ENCODE assay signal across 8 cellular contexts in the genomic region with DNA sequence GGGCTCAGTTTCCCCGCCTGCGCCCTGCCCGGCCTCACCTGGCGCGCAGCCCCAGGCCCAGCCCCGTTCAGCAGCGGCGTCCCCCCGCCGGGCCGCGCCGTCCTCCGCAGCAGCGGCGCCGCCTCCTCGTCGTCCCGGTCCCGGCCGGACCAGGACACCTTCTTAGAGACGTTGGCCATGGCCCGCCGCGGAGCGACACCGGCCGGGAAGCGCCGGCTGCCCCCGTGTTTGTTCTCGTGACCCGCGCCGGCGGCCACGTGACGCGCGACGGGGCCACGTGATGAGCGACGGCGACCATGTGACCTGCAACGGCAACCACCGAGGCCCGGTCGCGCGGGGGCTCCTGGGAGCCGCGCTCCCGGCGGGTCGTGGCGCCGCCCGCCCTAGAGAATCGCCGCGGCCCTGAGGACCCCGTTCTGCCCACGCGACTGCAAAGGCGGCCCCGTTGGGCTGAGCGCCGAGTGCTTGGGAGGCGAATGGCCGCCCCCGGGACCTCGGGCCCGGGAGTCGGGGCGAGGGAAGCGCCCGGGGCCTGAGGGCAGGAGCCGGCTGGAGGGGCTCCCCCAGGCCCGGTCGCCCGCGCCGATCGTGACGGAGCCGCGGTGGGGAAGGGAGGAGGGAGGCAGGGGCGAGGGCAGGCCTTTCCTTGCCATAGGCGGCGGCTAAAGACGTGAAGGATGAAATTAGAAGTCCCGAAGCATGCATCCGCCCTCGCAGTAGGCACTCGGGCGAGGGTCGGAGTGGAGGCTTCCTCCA. TPM values are rescaled to one million over a fixed set of nuclear protein-coding genes. Genes with fewer than 3 reads are reported as not detected.
DNase-seq lines count a peak whose midpoint lies in the region; ATAC-seq and TF ChIP-seq lines count a peak whose summit lies in the region.

A gene with protein sequence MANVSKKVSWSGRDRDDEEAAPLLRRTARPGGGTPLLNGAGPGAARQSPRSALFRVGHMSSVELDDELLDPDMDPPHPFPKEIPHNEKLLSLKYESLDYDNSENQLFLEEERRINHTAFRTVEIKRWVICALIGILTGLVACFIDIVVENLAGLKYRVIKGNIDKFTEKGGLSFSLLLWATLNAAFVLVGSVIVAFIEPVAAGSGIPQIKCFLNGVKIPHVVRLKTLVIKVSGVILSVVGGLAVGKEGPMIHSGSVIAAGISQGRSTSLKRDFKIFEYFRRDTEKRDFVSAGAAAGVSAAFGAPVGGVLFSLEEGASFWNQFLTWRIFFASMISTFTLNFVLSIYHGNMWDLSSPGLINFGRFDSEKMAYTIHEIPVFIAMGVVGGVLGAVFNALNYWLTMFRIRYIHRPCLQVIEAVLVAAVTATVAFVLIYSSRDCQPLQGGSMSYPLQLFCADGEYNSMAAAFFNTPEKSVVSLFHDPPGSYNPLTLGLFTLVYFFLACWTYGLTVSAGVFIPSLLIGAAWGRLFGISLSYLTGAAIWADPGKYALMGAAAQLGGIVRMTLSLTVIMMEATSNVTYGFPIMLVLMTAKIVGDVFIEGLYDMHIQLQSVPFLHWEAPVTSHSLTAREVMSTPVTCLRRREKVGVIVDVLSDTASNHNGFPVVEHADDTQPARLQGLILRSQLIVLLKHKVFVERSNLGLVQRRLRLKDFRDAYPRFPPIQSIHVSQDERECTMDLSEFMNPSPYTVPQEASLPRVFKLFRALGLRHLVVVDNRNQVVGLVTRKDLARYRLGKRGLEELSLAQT (minus strand): TSS at position 233 of the 756 bp plus-strand sequence. CDS start 54 bp downstream, at position 179.

- intact Hi-C loops in A673 (cut with micrococcal nuclease; ENCODE audit: unreplicated experiment), result no loop called here

- CTCF ChIA-PET in A673 (lab: Charles Lee), result no interaction called here

- H3K36me3 ChIP-seq in A673 (ENCODE audit: insufficient read depth, low read length, poor library complexity, severe bottlenecking), result no peaks in the 10 kb centered on the region

- DNase-seq in A673 (ENCODE audit: low spot score), result peak; percentile 89
- DNase-seq in NCI-H2171 treated with DMSO at 0.1 percent for 48 hours (lab: John Stamatoyannopoulos, UW), result peak; percentile 77
- peak; percentile 78 for DNase-seq in activated CD4-positive, CD25-positive, alpha-beta regulatory T cell treated with anti-CD3 and anti-CD28 coated beads, Interleukin-2, amount 50 U/mL, for 16 hours (ENCODE audit: low read depth, low spot score)
- DNase-seq in caudate nucleus (lab: John Stamatoyannopoulos, UW), result peak in 60 of 61 donors; percentile 19 to 93 (median 82)
- peak; percentile 86 for DNase-seq in iris pigment epithelial cell (ENCODE audit: low read depth)
- DNase-seq in stimulated activated CD4-positive, alpha-beta T cell treated with anti-CD3 and anti-CD28 coated beads, Interleukin-12 subunit alpha, Interleukin-12 subunit beta, amount 100 ng/mL, for 24 hours (ENCODE audit: low read depth in 2 of 2), result peak; percentile 76 to 83

- BruUV-seq in A673 (replicated peaks; lab: Mats Ljungman, UMichigan), result no TSS peak

- H3K9me3 ChIP-seq in A673 (ENCODE audit: low read depth, low read length, poor library complexity, severe bottlenecking), result no peaks in the 10 kb centered on the region

- TF ChIP-seq CTCF in A673 (conservative IDR thresholded peaks at IDR 0.05; ENCODE audit: low read depth, low read length), result no peak

- peak; percentile 77 for ATAC-seq in HG03064 (IDR thresholded peaks at IDR 0.05; ENCODE audit: low read depth, unreplicated experiment)

- no peaks in the 10 kb centered on the region for H3K27me3 ChIP-seq in A673 (replicated peaks; ENCODE audit: insufficient read depth, low read depth, low read length, poor library complexity)

- POLR2A ChIA-PET in A673 (lab: Charles Lee; ENCODE audit: low non-redundant PET), result no interaction called here

- H3K4me1 ChIP-seq in A673 (ENCODE audit: insufficient read depth, low read length, poor library complexity, severe bottlenecking), result peaks cover 11% of the 10 kb centered on the region

- TF ChIP-seq POLR2A in GM18526 (IDR thresholded peaks at IDR 0.05; ENCODE audit: extremely low read depth, insufficient read length), result peak; percentile 92

- peak within 1 kb of the TSS; percentile 85 for H3K4me3 ChIP-seq in A673 (ENCODE audit: low read depth, low read length, poor library complexity, severe bottlenecking)

- peak within 1 kb of the TSS; percentile 96 for H3K27ac ChIP-seq in A673 (ENCODE audit: low read depth, low read length, poor library complexity, severe bottlenecking)
- H3K27ac ChIP-seq in caudate nucleus (ENCODE audit: low read depth, low read length), result peak within 1 kb of the TSS; percentile 73

RNA-seq across cellular contexts. Expression of the gene that starts here (rescaled TPM):
- 82.2 and 89.3 TPM in 2 replicates for total RNA-seq in A673 (2021)

Comparison
In these comparisons a context has a peak if more than half of its experiments do, and no peak if none do; other contexts are left out.
1. Peak in every context shown above with its lines: DNase-seq, ATAC-seq, H3K4me3 ChIP-seq and H3K27ac ChIP-seq.